ENCODE assay signal across 17 cellular contexts in genomic region chr11:133784359-133784758, GRCh38.
A peak's percentile ranks its signal among the peaks of the same experiment; 100 is the strongest.
DNase-seq lines count a peak whose midpoint lies in the region; TF ChIP-seq lines count a peak whose summit lies in the region.
"Had no signal": no experiment of that assay in that cellular context is flagged by ENCODE, and none has a peak within 500 bp of the region (broad histone marks: within the 10 kb centered on the region; RNA-seq: fewer than 3 reads in every experiment).

No MANE protein-coding gene starts in this region.

- H3K79me1 ChIP-seq in trophoblast cell (ENCODE audit: low read length): no peaks in the 10 kb centered on the region

- no peak overlapping the region for H2BK5ac ChIP-seq in trophoblast cell (ENCODE audit: low read depth, low read length, poor library complexity)

- H3K4ac ChIP-seq in trophoblast cell (ENCODE audit: low read depth, low read length): no peak overlapping the region

- no peak overlapping the region for H2BK12ac ChIP-seq in trophoblast cell (ENCODE audit: low read length)

- peak; percentile 18 for DNase-seq in activated CD4-positive, alpha-beta T cell treated with anti-CD3 and anti-CD28 coated beads, Interleukin-2, amount 10 ng/mL, durations not matched to agents 24 days and 14 days
- DNase-seq in activated CD4-positive, alpha-beta T cell treated with anti-CD3 and anti-CD28 coated beads, Interleukin-2, amount 50 U/mL, for 1 hour: no peak
- DNase-seq in esophagus muscularis mucosa (ENCODE audit: extremely low spot score) (peak; percentile 70), trophoblast cell (no peak), testis (no peak)
- DNase-seq: AML-193; Caco-2; Calu3; CD4-positive, alpha-beta T cell; CD8-positive, alpha-beta T cell; DMS79 treated with DMSO at 0.1 percent for 48 hours; GF-D8 had no signal

- H2BK120ac ChIP-seq in trophoblast cell (ENCODE audit: insufficient read depth, low read length, poor library complexity): no peak overlapping the region

- H3K36me3 Mint-ChIP-seq in activated CD4-positive, alpha-beta T cell treated with anti-CD3 and anti-CD28 coated beads, Interleukin-2, amount 10 ng/mL, durations not matched to agents 24 days and 14 days (ENCODE audit: low read depth): no peaks in the 10 kb centered on the region
- H3K36me3 Mint-ChIP-seq: CD8-positive, alpha-beta T cell had no signal

- H3K4me2 ChIP-seq in trophoblast cell (ENCODE audit: low read length): no peak overlapping the region
- H3K4me2 ChIP-seq: A549; BLaER1 treated with 17β-estradiol and CSF1 and Interleukin-3, amounts not matched to agents 10 nM and 100 nM had no signal

- H3K27ac Mint-ChIP-seq in activated CD4-positive, alpha-beta T cell treated with anti-CD3 and anti-CD28 coated beads, Interleukin-2, amount 10 ng/mL, durations not matched to agents 24 days and 14 days: no peak overlapping the region
- H3K27ac Mint-ChIP-seq: B cell; CD4-positive, alpha-beta T cell; CD8-positive, alpha-beta T cell had no signal

- no peak overlapping the region for H2AK5ac ChIP-seq in trophoblast cell (ENCODE audit: low read length)

- no peaks in the 10 kb centered on the region for H3K36me3 ChIP-seq in esophagus muscularis mucosa
- H3K36me3 ChIP-seq in trophoblast cell (ENCODE audit: control insufficient read depth in 1 of 2, insufficient read depth in 2 of 2, low read length in 2 of 2): no peaks in the 10 kb centered on the region
- no peaks in the 10 kb centered on the region for H3K36me3 ChIP-seq in testis (ENCODE audit: low read depth, missing control alignments)
- H3K36me3 ChIP-seq: BLaER1 treated with 17β-estradiol and CSF1 and Interleukin-3, amounts not matched to agents 10 nM and 100 nM had no signal

- 87% methylated on average over 5 of the region's 6 CpGs for WGBS in esophagus muscularis mucosa
- no CpG with 5 or more reads among the region's 6 CpGs for WGBS in trophoblast cell (ENCODE audit: extremely low coverage, insufficient coverage, insufficient read length)
- WGBS in testis, 2 donors: 86 to 88% methylated on average over 6 of the region's 6 CpGs

- H3K23ac ChIP-seq in trophoblast cell (ENCODE audit: low read length): no peak overlapping the region

- H3K9me3 ChIP-seq in esophagus muscularis mucosa: no peaks in the 10 kb centered on the region
- H3K9me3 ChIP-seq in trophoblast cell (ENCODE audit: insufficient read depth, low read depth, low read length): no peaks in the 10 kb centered on the region
- no peaks in the 10 kb centered on the region for H3K9me3 ChIP-seq in testis
- H3K9me3 ChIP-seq: A549 had no signal

- H4K12ac ChIP-seq in trophoblast cell (ENCODE audit: low read depth, low read length): no peak overlapping the region

- H3K18ac ChIP-seq in trophoblast cell (ENCODE audit: low read length): no peak overlapping the region

- peaks cover 28% of the 10 kb centered on the region for H3K27me3 Mint-ChIP-seq in activated CD4-positive, alpha-beta T cell treated with anti-CD3 and anti-CD28 coated beads, Interleukin-2, amount 10 ng/mL, durations not matched to agents 24 days and 14 days

- no peak overlapping the region for H3K14ac ChIP-seq in trophoblast cell (ENCODE audit: low read length)

- intact Hi-C loops in activated CD4-positive, alpha-beta T cell treated with anti-CD3 and anti-CD28 coated beads, Interleukin-2, amount 10 ng/mL, durations not matched to agents 24 days and 14 days (cut with micrococcal nuclease): no loop called here
- intact Hi-C loops in esophagus muscularis mucosa (cut with DNase I): no loop called here
- intact Hi-C loops in testis (cut with DNase I; ENCODE audit: low total_unique reads): no loop called here

- TF ChIP-seq POLR2A in esophagus muscularis mucosa (IDR thresholded peaks at IDR 0.05; ENCODE audit: low read depth) (no peak), testis (IDR thresholded peaks at IDR 0.05) (no peak)

- no peak overlapping the region for H3K4me3 Mint-ChIP-seq in activated CD4-positive, alpha-beta T cell treated with anti-CD3 and anti-CD28 coated beads, Interleukin-2, amount 10 ng/mL, durations not matched to agents 24 days and 14 days
- H3K4me3 Mint-ChIP-seq: B cell; CD4-positive, alpha-beta T cell; CD8-positive, alpha-beta T cell had no signal

- peak overlapping the region; percentile 33 for H3K9ac ChIP-seq in trophoblast cell (ENCODE audit: low read length)
- H3K9ac ChIP-seq: BLaER1 treated with 17β-estradiol and CSF1 and Interleukin-3, amounts not matched to agents 10 nM and 100 nM had no signal

- no peaks in the 10 kb centered on the region for H3K4me1 Mint-ChIP-seq in activated CD4-positive, alpha-beta T cell treated with anti-CD3 and anti-CD28 coated beads, Interleukin-2, amount 10 ng/mL, durations not matched to agents 24 days and 14 days
- H3K4me1 Mint-ChIP-seq: B cell had no signal

- no peak overlapping the region for H4K8ac ChIP-seq in trophoblast cell (ENCODE audit: low read depth, low read length)

- no peak overlapping the region for H2AFZ ChIP-seq in trophoblast cell (ENCODE audit: insufficient read depth, low read length, poor library complexity)

- H4K91ac ChIP-seq in trophoblast cell (ENCODE audit: low read depth, low read length): no peak overlapping the region

- H3K27me3 ChIP-seq in esophagus muscularis mucosa (peaks cover 0 to 45% (median 0%) of the 10 kb centered on the region in 4 donors), trophoblast cell (ENCODE audit: insufficient read depth, low read length) (peaks cover 3% of the 10 kb centered on the region), testis (no peaks in the 10 kb centered on the region)
- H3K27me3 ChIP-seq: BLaER1 treated with 17β-estradiol and CSF1 and Interleukin-3, amounts not matched to agents 10 nM and 100 nM had no signal

- TF ChIP-seq EP300 in esophagus muscularis mucosa (IDR thresholded peaks at IDR 0.05): no peak

- H3K27ac ChIP-seq in esophagus muscularis mucosa (replicated peaks in 1 of 4): no peak overlapping the region
- H3K27ac ChIP-seq in trophoblast cell (ENCODE audit: low read depth, low read length): no peak overlapping the region
- no peak overlapping the region for H3K27ac ChIP-seq in testis
- H3K27ac ChIP-seq: 22Rv1; A549; BLaER1 treated with 17β-estradiol and CSF1 and Interleukin-3, amounts not matched to agents 10 nM and 100 nM; C4-2B had no signal

- H3K9me3 Mint-ChIP-seq in activated CD4-positive, alpha-beta T cell treated with anti-CD3 and anti-CD28 coated beads, Interleukin-2, amount 10 ng/mL, durations not matched to agents 24 days and 14 days: no peaks in the 10 kb centered on the region

- peaks cover 2% of the 10 kb centered on the region for H3K79me2 ChIP-seq in trophoblast cell (ENCODE audit: control insufficient read depth, insufficient read depth, low read length, poor library complexity)

- no peak for TF ChIP-seq CTCF in esophagus muscularis mucosa (IDR thresholded peaks at IDR 0.05)
- no peak for TF ChIP-seq CTCF in testis (IDR thresholded peaks at IDR 0.05)

- H3K4me3 ChIP-seq in esophagus muscularis mucosa (no peak overlapping the region), trophoblast cell (ENCODE audit: low read depth, low read length) (no peak overlapping the region), testis (no peak overlapping the region)
- H3K4me3 ChIP-seq: A549; BLaER1 treated with 17β-estradiol and CSF1 and Interleukin-3, amounts not matched to agents 10 nM and 100 nM had no signal

- H3K4me1 ChIP-seq in esophagus muscularis mucosa (peaks cover 5 to 11% (median 8%) of the 10 kb centered on the region in 4 donors), trophoblast cell (ENCODE audit: control insufficient read depth in 1 of 2, insufficient read depth in 2 of 2, low read length in 2 of 2) (peaks cover 6 to 7% of the 10 kb centered on the region in 2 experiments), testis (no peaks in the 10 kb centered on the region)
- H3K4me1 ChIP-seq: A549; BLaER1 treated with 17β-estradiol and CSF1 and Interleukin-3, amounts not matched to agents 10 nM and 100 nM; Caco-2 had no signal

Comparison
In these comparisons a context has a peak if more than half of its experiments do, and no peak if none do; other contexts are left out.
1. DNase-seq: peak in activated CD4-positive, alpha-beta T cell treated with anti-CD3 and anti-CD28 coated beads, Interleukin-2, amount 10 ng/mL, durations not matched to agents 24 days and 14 days (single experiment) and esophagus muscularis mucosa (single experiment); none in activated CD4-positive, alpha-beta T cell treated with anti-CD3 and anti-CD28 coated beads, Interleukin-2, amount 50 U/mL, for 1 hour (single experiment), trophoblast cell (0 of 2) and testis (single experiment).